Comparison of ENCODE assay signal across 1 cellular context in the genomic region with DNA sequence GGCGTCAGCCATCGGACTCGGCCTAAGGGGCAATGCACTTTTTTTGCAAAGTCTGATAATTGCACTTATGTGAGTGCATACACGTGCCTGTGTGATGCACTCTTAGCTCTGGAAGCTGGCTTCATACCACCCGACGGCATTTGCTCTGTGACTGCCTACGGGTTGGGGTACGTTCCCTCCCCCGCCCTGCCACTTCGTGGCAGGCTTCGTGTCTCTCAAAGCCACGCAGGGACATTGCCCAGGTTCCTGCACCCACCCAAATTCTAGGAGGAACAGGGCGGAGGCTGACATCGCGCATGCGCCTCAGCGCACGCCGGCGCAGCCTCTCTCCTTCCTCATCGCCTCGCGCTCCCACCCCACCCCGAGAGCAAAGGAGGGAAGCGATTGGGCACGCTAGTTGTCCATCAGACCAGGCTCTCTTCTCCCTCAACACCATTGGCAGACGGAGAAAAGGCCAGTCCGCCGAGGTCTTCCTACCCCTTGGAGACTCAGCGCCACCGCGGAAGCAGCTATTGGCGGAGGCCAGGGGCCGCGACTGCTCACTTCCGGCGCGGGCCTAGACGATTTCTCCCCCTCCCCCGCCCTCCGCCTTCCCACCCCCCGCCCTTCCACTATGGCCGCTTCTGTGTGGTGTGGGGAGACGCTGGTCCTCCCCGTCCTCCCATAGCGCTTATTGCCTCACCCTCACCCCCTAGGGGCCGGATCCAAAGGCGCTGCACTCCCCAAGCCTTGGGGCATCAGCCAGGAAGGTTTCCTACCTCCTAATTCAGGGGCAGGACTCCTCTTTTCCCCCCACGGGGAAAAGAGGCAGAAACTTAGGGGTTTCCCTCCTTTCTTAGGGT.
TF ChIP-seq lines count a peak whose summit lies in the region.

A gene with protein sequence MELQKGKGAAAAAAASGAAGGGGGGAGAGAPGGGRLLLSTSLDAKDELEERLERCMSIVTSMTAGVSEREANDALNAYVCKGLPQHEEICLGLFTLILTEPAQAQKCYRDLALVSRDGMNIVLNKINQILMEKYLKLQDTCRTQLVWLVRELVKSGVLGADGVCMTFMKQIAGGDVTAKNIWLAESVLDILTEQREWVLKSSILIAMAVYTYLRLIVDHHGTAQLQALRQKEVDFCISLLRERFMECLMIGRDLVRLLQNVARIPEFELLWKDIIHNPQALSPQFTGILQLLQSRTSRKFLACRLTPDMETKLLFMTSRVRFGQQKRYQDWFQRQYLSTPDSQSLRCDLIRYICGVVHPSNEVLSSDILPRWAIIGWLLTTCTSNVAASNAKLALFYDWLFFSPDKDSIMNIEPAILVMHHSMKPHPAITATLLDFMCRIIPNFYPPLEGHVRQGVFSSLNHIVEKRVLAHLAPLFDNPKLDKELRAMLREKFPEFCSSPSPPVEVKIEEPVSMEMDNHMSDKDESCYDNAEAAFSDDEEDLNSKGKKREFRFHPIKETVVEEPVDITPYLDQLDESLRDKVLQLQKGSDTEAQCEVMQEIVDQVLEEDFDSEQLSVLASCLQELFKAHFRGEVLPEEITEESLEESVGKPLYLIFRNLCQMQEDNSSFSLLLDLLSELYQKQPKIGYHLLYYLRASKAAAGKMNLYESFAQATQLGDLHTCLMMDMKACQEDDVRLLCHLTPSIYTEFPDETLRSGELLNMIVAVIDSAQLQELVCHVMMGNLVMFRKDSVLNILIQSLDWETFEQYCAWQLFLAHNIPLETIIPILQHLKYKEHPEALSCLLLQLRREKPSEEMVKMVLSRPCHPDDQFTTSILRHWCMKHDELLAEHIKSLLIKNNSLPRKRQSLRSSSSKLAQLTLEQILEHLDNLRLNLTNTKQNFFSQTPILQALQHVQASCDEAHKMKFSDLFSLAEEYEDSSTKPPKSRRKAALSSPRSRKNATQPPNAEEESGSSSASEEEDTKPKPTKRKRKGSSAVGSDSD (plus strand): TSS at position 588 of the 842 bp plus-strand sequence. CDS start 585 bp downstream, outside the sequence.

TF ChIP-seq in HEK293, 187 proteins besides CTCF, POLR2A, EP300 and RAD21 (continued from another document):
- TF ChIP-seq, protein P1, sequence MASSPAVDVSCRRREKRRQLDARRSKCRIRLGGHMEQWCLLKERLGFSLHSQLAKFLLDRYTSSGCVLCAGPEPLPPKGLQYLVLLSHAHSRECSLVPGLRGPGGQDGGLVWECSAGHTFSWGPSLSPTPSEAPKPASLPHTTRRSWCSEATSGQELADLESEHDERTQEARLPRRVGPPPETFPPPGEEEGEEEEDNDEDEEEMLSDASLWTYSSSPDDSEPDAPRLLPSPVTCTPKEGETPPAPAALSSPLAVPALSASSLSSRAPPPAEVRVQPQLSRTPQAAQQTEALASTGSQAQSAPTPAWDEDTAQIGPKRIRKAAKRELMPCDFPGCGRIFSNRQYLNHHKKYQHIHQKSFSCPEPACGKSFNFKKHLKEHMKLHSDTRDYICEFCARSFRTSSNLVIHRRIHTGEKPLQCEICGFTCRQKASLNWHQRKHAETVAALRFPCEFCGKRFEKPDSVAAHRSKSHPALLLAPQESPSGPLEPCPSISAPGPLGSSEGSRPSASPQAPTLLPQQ (tag by site-specific recombination; IDR thresholded peaks at IDR 0.05): 0 out of 2 replicates have a peak, but pooled peaks have one; percentile 24
- no peak for TF ChIP-seq ZNF785 (tag by site-specific recombination; IDR thresholded peaks at IDR 0.05)
- TF ChIP-seq, protein P2, sequence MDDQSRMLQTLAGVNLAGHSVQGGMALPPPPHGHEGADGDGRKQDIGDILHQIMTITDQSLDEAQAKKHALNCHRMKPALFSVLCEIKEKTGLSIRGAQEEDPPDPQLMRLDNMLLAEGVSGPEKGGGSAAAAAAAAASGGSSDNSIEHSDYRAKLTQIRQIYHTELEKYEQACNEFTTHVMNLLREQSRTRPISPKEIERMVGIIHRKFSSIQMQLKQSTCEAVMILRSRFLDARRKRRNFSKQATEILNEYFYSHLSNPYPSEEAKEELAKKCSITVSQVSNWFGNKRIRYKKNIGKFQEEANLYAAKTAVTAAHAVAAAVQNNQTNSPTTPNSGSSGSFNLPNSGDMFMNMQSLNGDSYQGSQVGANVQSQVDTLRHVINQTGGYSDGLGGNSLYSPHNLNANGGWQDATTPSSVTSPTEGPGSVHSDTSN (CRISPR knock-in tag; IDR thresholded peaks at IDR 0.05): peak; percentile 87; the same call in 1 of the 2 replicates
- no peak for TF ChIP-seq SETDB1 (IDR thresholded peaks at IDR 0.05; ENCODE audit: insufficient read length, low read length)
TF ChIP-seq in HEK293: peak in this region for 36.
